ENCODE assay signal across 1 cellular context in genomic region chr1:181485276-181486097, GRCh38.
TF ChIP-seq lines count a peak whose summit lies in the region.

No MANE protein-coding gene starts in this region.

TF ChIP-seq in GM12878, 131 proteins besides CTCF, POLR2A, EP300 and RAD21 (continued from another document and continues in another):
- no peak for TF ChIP-seq MTA3 (IDR thresholded peaks at IDR 0.05; ENCODE audit: borderline replicate concordance, low read length)
- TF ChIP-seq JUNB (IDR thresholded peaks at IDR 0.05), result no peak
- no peak for TF ChIP-seq BCL3 (IDR thresholded peaks at IDR 0.05; ENCODE audit: borderline replicate concordance, insufficient read depth, low read depth, low read length, poor library complexity, severe bottlenecking)
- no peak for TF ChIP-seq ZBED1 (IDR thresholded peaks at IDR 0.05; ENCODE audit: borderline replicate concordance)
- peak; percentile 24; the same call in 1 of the 2 replicates for TF ChIP-seq BACH1 (IDR thresholded peaks at IDR 0.05; ENCODE audit: borderline replicate concordance)
- TF ChIP-seq SIX5 (IDR thresholded peaks at IDR 0.05; ENCODE audit: low read depth, low read length, severe bottlenecking), result no peak
- TF ChIP-seq SREBF1 (IDR thresholded peaks at IDR 0.05; ENCODE audit: low read length), result no peak
- TF ChIP-seq CHD4 (IDR thresholded peaks at IDR 0.05), result no peak
- no peak for TF ChIP-seq ATF3 (IDR thresholded peaks at IDR 0.05; ENCODE audit: borderline replicate concordance, extremely low read depth, low read depth, low read length)
- TF ChIP-seq HSF1 (IDR thresholded peaks at IDR 0.05; ENCODE audit: low read depth, low read length), result no peak
- TF ChIP-seq SPI1 (IDR thresholded peaks at IDR 0.05; ENCODE audit: borderline replicate concordance, insufficient read depth, low read depth, low read length), result 0 out of 2 replicates have a peak, but pooled peaks have one; percentile 33
- TF ChIP-seq TCF3 (IDR thresholded peaks at IDR 0.05; ENCODE audit: borderline replicate concordance, insufficient read depth, low read depth, low read length), result no peak
- TF ChIP-seq SMAD1 (IDR thresholded peaks at IDR 0.05; ENCODE audit: low read depth, partially characterized antibody), result no peak
- no peak for TF ChIP-seq RUNX3 (IDR thresholded peaks at IDR 0.05; ENCODE audit: low read length)
- TF ChIP-seq, protein P1, sequence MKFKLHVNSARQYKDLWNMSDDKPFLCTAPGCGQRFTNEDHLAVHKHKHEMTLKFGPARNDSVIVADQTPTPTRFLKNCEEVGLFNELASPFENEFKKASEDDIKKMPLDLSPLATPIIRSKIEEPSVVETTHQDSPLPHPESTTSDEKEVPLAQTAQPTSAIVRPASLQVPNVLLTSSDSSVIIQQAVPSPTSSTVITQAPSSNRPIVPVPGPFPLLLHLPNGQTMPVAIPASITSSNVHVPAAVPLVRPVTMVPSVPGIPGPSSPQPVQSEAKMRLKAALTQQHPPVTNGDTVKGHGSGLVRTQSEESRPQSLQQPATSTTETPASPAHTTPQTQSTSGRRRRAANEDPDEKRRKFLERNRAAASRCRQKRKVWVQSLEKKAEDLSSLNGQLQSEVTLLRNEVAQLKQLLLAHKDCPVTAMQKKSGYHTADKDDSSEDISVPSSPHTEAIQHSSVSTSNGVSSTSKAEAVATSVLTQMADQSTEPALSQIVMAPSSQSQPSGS (IDR thresholded peaks at IDR 0.05; ENCODE audit: low read length), result no peak
- TF ChIP-seq STAT3 (IDR thresholded peaks at IDR 0.05; ENCODE audit: low read depth, low read length), result no peak
- TF ChIP-seq, protein P2, sequence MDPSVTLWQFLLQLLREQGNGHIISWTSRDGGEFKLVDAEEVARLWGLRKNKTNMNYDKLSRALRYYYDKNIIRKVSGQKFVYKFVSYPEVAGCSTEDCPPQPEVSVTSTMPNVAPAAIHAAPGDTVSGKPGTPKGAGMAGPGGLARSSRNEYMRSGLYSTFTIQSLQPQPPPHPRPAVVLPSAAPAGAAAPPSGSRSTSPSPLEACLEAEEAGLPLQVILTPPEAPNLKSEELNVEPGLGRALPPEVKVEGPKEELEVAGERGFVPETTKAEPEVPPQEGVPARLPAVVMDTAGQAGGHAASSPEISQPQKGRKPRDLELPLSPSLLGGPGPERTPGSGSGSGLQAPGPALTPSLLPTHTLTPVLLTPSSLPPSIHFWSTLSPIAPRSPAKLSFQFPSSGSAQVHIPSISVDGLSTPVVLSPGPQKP (IDR thresholded peaks at IDR 0.05; ENCODE audit: low read depth, low read length), result no peak
- no peak for TF ChIP-seq BRCA1 (IDR thresholded peaks at IDR 0.05; ENCODE audit: low read depth, low read length)
- TF ChIP-seq, protein P3, sequence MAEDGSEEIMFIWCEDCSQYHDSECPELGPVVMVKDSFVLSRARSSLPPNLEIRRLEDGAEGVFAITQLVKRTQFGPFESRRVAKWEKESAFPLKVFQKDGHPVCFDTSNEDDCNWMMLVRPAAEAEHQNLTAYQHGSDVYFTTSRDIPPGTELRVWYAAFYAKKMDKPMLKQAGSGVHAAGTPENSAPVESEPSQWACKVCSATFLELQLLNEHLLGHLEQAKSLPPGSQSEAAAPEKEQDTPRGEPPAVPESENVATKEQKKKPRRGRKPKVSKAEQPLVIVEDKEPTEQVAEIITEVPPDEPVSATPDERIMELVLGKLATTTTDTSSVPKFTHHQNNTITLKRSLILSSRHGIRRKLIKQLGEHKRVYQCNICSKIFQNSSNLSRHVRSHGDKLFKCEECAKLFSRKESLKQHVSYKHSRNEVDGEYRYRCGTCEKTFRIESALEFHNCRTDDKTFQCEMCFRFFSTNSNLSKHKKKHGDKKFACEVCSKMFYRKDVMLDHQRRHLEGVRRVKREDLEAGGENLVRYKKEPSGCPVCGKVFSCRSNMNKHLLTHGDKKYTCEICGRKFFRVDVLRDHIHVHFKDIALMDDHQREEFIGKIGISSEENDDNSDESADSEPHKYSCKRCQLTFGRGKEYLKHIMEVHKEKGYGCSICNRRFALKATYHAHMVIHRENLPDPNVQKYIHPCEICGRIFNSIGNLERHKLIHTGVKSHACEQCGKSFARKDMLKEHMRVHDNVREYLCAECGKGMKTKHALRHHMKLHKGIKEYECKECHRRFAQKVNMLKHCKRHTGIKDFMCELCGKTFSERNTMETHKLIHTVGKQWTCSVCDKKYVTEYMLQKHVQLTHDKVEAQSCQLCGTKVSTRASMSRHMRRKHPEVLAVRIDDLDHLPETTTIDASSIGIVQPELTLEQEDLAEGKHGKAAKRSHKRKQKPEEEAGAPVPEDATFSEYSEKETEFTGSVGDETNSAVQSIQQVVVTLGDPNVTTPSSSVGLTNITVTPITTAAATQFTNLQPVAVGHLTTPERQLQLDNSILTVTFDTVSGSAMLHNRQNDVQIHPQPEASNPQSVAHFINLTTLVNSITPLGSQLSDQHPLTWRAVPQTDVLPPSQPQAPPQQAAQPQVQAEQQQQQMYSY (CRISPR knock-in tag; IDR thresholded peaks at IDR 0.05), result no peak
- no peak for TF ChIP-seq MYB (IDR thresholded peaks at IDR 0.05; ENCODE audit: borderline replicate concordance, low read depth, low read length)
- TF ChIP-seq ESRRA (IDR thresholded peaks at IDR 0.05; ENCODE audit: low read length), result no peak
- TF ChIP-seq PBX3 (IDR thresholded peaks at IDR 0.05; ENCODE audit: insufficient replicate concordance, low read depth, low read length), result no peak
- TF ChIP-seq, protein P4, sequence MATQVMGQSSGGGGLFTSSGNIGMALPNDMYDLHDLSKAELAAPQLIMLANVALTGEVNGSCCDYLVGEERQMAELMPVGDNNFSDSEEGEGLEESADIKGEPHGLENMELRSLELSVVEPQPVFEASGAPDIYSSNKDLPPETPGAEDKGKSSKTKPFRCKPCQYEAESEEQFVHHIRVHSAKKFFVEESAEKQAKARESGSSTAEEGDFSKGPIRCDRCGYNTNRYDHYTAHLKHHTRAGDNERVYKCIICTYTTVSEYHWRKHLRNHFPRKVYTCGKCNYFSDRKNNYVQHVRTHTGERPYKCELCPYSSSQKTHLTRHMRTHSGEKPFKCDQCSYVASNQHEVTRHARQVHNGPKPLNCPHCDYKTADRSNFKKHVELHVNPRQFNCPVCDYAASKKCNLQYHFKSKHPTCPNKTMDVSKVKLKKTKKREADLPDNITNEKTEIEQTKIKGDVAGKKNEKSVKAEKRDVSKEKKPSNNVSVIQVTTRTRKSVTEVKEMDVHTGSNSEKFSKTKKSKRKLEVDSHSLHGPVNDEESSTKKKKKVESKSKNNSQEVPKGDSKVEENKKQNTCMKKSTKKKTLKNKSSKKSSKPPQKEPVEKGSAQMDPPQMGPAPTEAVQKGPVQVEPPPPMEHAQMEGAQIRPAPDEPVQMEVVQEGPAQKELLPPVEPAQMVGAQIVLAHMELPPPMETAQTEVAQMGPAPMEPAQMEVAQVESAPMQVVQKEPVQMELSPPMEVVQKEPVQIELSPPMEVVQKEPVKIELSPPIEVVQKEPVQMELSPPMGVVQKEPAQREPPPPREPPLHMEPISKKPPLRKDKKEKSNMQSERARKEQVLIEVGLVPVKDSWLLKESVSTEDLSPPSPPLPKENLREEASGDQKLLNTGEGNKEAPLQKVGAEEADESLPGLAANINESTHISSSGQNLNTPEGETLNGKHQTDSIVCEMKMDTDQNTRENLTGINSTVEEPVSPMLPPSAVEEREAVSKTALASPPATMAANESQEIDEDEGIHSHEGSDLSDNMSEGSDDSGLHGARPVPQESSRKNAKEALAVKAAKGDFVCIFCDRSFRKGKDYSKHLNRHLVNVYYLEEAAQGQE (IDR thresholded peaks at IDR 0.05; ENCODE audit: low read depth, low read length), result peak; percentile 92
- no peak for TF ChIP-seq EGR1 (IDR thresholded peaks at IDR 0.05; ENCODE audit: borderline replicate concordance in 1 of 2, low read depth in 2 of 2, low read length in 2 of 2)
- TF ChIP-seq, protein P5, sequence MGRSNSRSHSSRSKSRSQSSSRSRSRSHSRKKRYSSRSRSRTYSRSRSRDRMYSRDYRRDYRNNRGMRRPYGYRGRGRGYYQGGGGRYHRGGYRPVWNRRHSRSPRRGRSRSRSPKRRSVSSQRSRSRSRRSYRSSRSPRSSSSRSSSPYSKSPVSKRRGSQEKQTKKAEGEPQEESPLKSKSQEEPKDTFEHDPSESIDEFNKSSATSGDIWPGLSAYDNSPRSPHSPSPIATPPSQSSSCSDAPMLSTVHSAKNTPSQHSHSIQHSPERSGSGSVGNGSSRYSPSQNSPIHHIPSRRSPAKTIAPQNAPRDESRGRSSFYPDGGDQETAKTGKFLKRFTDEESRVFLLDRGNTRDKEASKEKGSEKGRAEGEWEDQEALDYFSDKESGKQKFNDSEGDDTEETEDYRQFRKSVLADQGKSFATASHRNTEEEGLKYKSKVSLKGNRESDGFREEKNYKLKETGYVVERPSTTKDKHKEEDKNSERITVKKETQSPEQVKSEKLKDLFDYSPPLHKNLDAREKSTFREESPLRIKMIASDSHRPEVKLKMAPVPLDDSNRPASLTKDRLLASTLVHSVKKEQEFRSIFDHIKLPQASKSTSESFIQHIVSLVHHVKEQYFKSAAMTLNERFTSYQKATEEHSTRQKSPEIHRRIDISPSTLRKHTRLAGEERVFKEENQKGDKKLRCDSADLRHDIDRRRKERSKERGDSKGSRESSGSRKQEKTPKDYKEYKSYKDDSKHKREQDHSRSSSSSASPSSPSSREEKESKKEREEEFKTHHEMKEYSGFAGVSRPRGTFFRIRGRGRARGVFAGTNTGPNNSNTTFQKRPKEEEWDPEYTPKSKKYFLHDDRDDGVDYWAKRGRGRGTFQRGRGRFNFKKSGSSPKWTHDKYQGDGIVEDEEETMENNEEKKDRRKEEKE (IDR thresholded peaks at IDR 0.05), result no peak
- no peak for TF ChIP-seq HCFC1 (IDR thresholded peaks at IDR 0.05; ENCODE audit: low read length)
- TF ChIP-seq SMC3 (IDR thresholded peaks at IDR 0.05; ENCODE audit: borderline replicate concordance, low read length), result peak; percentile 27; the same call in 1 of the 2 replicates
- no peak for TF ChIP-seq YBX1 (IDR thresholded peaks at IDR 0.05)
- TF ChIP-seq CBX3 (IDR thresholded peaks at IDR 0.05; ENCODE audit: borderline replicate concordance, low read depth), result no peak
- TF ChIP-seq RAD51 (IDR thresholded peaks at IDR 0.05), result peak; percentile 89
- TF ChIP-seq, protein P6, sequence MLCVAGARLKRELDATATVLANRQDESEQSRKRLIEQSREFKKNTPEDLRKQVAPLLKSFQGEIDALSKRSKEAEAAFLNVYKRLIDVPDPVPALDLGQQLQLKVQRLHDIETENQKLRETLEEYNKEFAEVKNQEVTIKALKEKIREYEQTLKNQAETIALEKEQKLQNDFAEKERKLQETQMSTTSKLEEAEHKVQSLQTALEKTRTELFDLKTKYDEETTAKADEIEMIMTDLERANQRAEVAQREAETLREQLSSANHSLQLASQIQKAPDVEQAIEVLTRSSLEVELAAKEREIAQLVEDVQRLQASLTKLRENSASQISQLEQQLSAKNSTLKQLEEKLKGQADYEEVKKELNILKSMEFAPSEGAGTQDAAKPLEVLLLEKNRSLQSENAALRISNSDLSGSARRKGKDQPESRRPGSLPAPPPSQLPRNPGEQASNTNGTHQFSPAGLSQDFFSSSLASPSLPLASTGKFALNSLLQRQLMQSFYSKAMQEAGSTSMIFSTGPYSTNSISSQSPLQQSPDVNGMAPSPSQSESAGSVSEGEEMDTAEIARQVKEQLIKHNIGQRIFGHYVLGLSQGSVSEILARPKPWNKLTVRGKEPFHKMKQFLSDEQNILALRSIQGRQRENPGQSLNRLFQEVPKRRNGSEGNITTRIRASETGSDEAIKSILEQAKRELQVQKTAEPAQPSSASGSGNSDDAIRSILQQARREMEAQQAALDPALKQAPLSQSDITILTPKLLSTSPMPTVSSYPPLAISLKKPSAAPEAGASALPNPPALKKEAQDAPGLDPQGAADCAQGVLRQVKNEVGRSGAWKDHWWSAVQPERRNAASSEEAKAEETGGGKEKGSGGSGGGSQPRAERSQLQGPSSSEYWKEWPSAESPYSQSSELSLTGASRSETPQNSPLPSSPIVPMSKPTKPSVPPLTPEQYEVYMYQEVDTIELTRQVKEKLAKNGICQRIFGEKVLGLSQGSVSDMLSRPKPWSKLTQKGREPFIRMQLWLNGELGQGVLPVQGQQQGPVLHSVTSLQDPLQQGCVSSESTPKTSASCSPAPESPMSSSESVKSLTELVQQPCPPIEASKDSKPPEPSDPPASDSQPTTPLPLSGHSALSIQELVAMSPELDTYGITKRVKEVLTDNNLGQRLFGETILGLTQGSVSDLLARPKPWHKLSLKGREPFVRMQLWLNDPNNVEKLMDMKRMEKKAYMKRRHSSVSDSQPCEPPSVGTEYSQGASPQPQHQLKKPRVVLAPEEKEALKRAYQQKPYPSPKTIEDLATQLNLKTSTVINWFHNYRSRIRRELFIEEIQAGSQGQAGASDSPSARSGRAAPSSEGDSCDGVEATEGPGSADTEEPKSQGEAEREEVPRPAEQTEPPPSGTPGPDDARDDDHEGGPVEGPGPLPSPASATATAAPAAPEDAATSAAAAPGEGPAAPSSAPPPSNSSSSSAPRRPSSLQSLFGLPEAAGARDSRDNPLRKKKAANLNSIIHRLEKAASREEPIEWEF (IDR thresholded peaks at IDR 0.05; ENCODE audit: insufficient replicate concordance, low read depth, low read length), result no peak
